22 cellular contexts compared by ENCODE assay signal in the genomic region with DNA sequence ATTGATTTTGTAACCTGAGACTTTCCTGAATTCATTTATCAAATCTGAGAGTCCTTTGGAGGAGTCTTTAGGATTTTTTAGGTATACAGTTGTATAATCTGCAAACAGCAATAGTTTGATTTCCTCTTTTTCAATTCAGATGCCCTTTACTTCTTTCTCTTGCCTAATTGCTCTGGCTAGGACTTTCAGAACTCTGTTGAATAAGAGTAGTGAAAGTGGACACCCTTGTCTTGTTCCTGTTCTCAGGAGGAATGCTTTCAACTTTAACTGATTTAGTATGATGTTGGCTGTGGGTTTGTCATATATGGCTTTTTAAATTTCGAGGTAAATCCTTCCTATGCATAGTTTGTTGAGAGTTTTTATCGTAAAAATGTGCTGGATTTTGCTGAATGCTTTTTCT.
"Had no signal": no experiment of that assay in that cellular context is flagged by ENCODE, and none has a peak within 500 bp of the region (broad histone marks: within the 10 kb centered on the region; RNA-seq: fewer than 3 reads in every experiment).

No MANE protein-coding gene starts in this region.

- DNase-seq: activated B cell treated with CpG ODN at 0.5 μM for 24 hours; activated CD4-positive, alpha-beta T cell treated with anti-CD3 and anti-CD28 coated beads for 36 hours; activated CD4-positive, alpha-beta T cell treated with anti-CD3 and anti-CD28 coated beads, Interleukin-2, amount 50 U/mL, for 4 hours; activated CD8-positive, alpha-beta memory T cell treated with anti-CD3 and anti-CD28 coated beads for 24 hours; activated CD8-positive, alpha-beta memory T cell treated with anti-CD3 and anti-CD28 coated beads, Interleukin-2, amount 50 U/mL, for 4 hours; activated naive CD4-positive, alpha-beta T cell; activated T-cell treated with anti-CD3 and anti-CD28 coated beads, Interleukin-2, amount 50 U/mL, for 24 hours; adrenal gland; brain microvascular endothelial cell; caudate nucleus; dermis blood vessel endothelial cell; effector CD8-positive, alpha-beta T cell; erythroblast; foreskin fibroblast; heart right ventricle; islet precursor cell; naive B cell; nucleus accumbens; right lobe of liver; stimulated activated CD4-positive, alpha-beta T cell treated with anti-CD3 and anti-CD28 coated beads, Interleukin-2, amount 100 ng/mL, for 24 hours; stimulated activated CD8-positive, alpha-beta memory T cell treated with anti-CD3 and anti-CD28 coated beads, Interleukin-4, amount 100 ng/mL, for 48 hours; stimulated activated naive CD4-positive, alpha-beta T cell treated with Interleukin-2 at 50 U/mL for 16 hours had no signal
